In genomic region chr12:14937014-14937413, GRCh38 we compare ENCODE assay signal across 1 cellular context.
TF ChIP-seq lines count a peak whose summit lies in the region.

No MANE protein-coding gene starts in this region.

TF ChIP-seq in IMR-90, 13 proteins besides CTCF, POLR2A, EP300 and RAD21:
- TF ChIP-seq USF2 (IDR thresholded peaks at IDR 0.05; ENCODE audit: low read depth, low read length) (no peak), NFE2L2 (IDR thresholded peaks at IDR 0.05; ENCODE audit: low read depth, low read length) (no peak), RCOR1 (IDR thresholded peaks at IDR 0.05; ENCODE audit: insufficient replicate concordance, low read length) (no peak), CHD1 (IDR thresholded peaks at IDR 0.05; ENCODE audit: low read depth, low read length) (no peak), RFX5 (IDR thresholded peaks at IDR 0.05; ENCODE audit: low read depth, low read length) (no peak)
